8 cellular contexts compared by ENCODE assay signal in genomic region chr15:99565031-99565280, GRCh38. TPM values are rescaled to one million over a fixed set of nuclear protein-coding genes. Genes with fewer than 3 reads are reported as not detected.
A peak's percentile ranks its signal among the peaks of the same experiment; 100 is the strongest.
DNase-seq lines count a peak whose midpoint lies in the region; ATAC-seq and TF ChIP-seq lines count a peak whose summit lies in the region.

No MANE protein-coding gene starts in this region.

- H3K27ac Mint-ChIP-seq in CD4-positive, alpha-beta T cell = peak overlapping the region; percentile 92

- CTCF ChIA-PET in CD4-positive, alpha-beta T cell (lab: Charles Lee) = interaction anchor here (1.3 to 2.0 kb wide), 2 partner anchors 9 to 139 kb away, joined by 3 to 7 read pairs; no protein-coding TSS in a partner anchor

- no peak for ATAC-seq in CD4-positive, alpha-beta T cell (ENCODE audit: poor library complexity)

- peaks cover 14 to 22% of the 10 kb centered on the region in 2 donors for H3K4me1 ChIP-seq in duodenal mucosa (ENCODE audit: control insufficient read depth in 1 of 2, insufficient read depth in 2 of 2, low read length in 2 of 2)
- peaks cover 27% of the 10 kb centered on the region for H3K4me1 ChIP-seq in neuron (ENCODE audit: insufficient read depth, low read length)

- no peaks in the 10 kb centered on the region for H3K9me3 ChIP-seq in CD4-positive, alpha-beta T cell (ENCODE audit: control insufficient read depth, low read length)
- H3K9me3 ChIP-seq in duodenal mucosa (ENCODE audit: control insufficient read depth in 1 of 2, low read length in 2 of 2) (no peaks in the 10 kb centered on the region), neuron (ENCODE audit: low read length) (no peaks in the 10 kb centered on the region)

- peak overlapping the region; percentile 89 for H3K4me3 Mint-ChIP-seq in CD4-positive, alpha-beta T cell

- peak overlapping the region; percentile 60 to 61 for H3K9ac ChIP-seq in duodenal mucosa (ENCODE audit: low read depth in 1 of 2, low read length in 2 of 2)

- POLR2A ChIA-PET in CD4-positive, alpha-beta T cell (lab: Charles Lee) = interaction anchor here (0.6 to 3.1 kb wide), 11 partner anchors 13 to 216 kb away, joined by 3 to 17 read pairs (median 3); partner anchors contain the start of gene LYSMD4

- no peak for DNase-seq in CD4-positive, alpha-beta T cell
- DNase-seq in Jurkat, Clone E6-1 (ENCODE audit: low read depth, low spot score) = no peak
- no peak for DNase-seq in 8988T
- DNase-seq in GDM1 (lab: John Stamatoyannopoulos, UW) = no peak
- DNase-seq in SIG-M5 treated with dmso at 0.1 percent for 504 hours (lab: John Stamatoyannopoulos, UW; ENCODE audit: unreplicated experiment) = no peak
- no peak for DNase-seq in GM03348 (ENCODE audit: low spot score)

- peaks cover 16% of the 10 kb centered on the region for H3K36me3 Mint-ChIP-seq in CD4-positive, alpha-beta T cell (ENCODE audit: low read depth)

- intact Hi-C loops in CD4-positive, alpha-beta T cell (cut with DNase I, micrococcal nuclease) = loop anchor here (1.0 to 10.0 kb wide), 7 partner anchors 68 to 1040 kb away; partner anchors contain the start of genes ASB7 (in 1 of the 2), IGF1R (in 1 of the 2), LINS1 (in 1 of the 2) and LYSMD4 (in 1 of the 2)

- H3K4me1 Mint-ChIP-seq in CD4-positive, alpha-beta T cell (ENCODE audit: low read depth) = peaks cover 55% of the 10 kb centered on the region

- H3K9me3 Mint-ChIP-seq in CD4-positive, alpha-beta T cell = no peaks in the 10 kb centered on the region

- H3K4me3 ChIP-seq in Jurkat, Clone E6-1 (ENCODE audit: low read length) = peak overlapping the region; percentile 81
- peak overlapping the region; percentile 59 to 62 for H3K4me3 ChIP-seq in duodenal mucosa (ENCODE audit: low read depth in 1 of 2, low read length in 2 of 2)
- peak overlapping the region; percentile 86 for H3K4me3 ChIP-seq in neuron (ENCODE audit: low read length)

- TF ChIP-seq CTCF in CD4-positive, alpha-beta T cell (IDR thresholded peaks at IDR 0.05) = no peak

- H3K36me3 ChIP-seq in duodenal mucosa (ENCODE audit: control insufficient read depth in 1 of 2, insufficient read depth in 2 of 2, low read length in 2 of 2) (no peaks in the 10 kb centered on the region), neuron (ENCODE audit: insufficient read depth, low read length) (no peaks in the 10 kb centered on the region)

- H3K27me3 Mint-ChIP-seq in CD4-positive, alpha-beta T cell = no peaks in the 10 kb centered on the region

- peak overlapping the region; percentile 57 for H3K27ac ChIP-seq in CD4-positive, alpha-beta T cell (ENCODE audit: low read depth, low read length)
- H3K27ac ChIP-seq in duodenal mucosa (ENCODE audit: low read depth, low read length) = peak overlapping the region; percentile 93

- H3K27me3 ChIP-seq in CD4-positive, alpha-beta T cell (ENCODE audit: control insufficient read depth, insufficient read depth, low read length) = no peaks in the 10 kb centered on the region
- H3K27me3 ChIP-seq in duodenal mucosa (ENCODE audit: control insufficient read depth in 1 of 2, insufficient read depth in 2 of 2, low read length in 2 of 2) (no peaks in the 10 kb centered on the region), neuron (ENCODE audit: insufficient read depth, low read length) (peaks cover 10% of the 10 kb centered on the region)

- peak overlapping the region; percentile 95 for H2AFZ ChIP-seq in neuron (ENCODE audit: low read depth, low read length)

RNA-seq across cellular contexts. Expression of gene MEF2A, which starts 0.8 kb away (rescaled TPM):
- 10 to 100 TPM; 23.2 to 24.9 TPM for total RNA-seq in CD4-positive, alpha-beta T cell
- polyA plus RNA-seq in Jurkat, Clone E6-1 (2012; ENCODE audit: insufficient read depth, insufficient read length) = 18.8 TPM
